8 cellular contexts compared by ENCODE assay signal in genomic region chr10:17351506-17351905, GRCh38.
"Had no signal": no experiment of that assay in that cellular context is flagged by ENCODE, and none has a peak within 500 bp of the region (broad histone marks: within the 10 kb centered on the region; RNA-seq: fewer than 3 reads in every experiment).

No MANE protein-coding gene starts in this region.

- H3K9me3 ChIP-seq: HAP-1 had no signal

- H3K4me3 ChIP-seq: GM23248, HAP-1 had no signal

- H3K4me1 Mint-ChIP-seq: IgD-negative memory B cell had no signal

- H3K27ac ChIP-seq: GM23248, KMS-11 had no signal

- H3K4me3 Mint-ChIP-seq: IgD-negative memory B cell had no signal

- H3K36me3 ChIP-seq: HAP-1 had no signal

- DNase-seq: GM23248, GOT3, H7 had no signal

- ATAC-seq: HCT116, HepG2 had no signal

- H3K4me2 ChIP-seq: KMS-11 had no signal

- H3K27ac Mint-ChIP-seq: IgD-negative memory B cell had no signal

- H2AFZ ChIP-seq: GM23248 had no signal

- FAIRE-seq: HepG2 had no signal

- H3K9ac ChIP-seq: GM23248, KMS-11 had no signal
